ENCODE assay signal across 11 cellular contexts in the genomic region with DNA sequence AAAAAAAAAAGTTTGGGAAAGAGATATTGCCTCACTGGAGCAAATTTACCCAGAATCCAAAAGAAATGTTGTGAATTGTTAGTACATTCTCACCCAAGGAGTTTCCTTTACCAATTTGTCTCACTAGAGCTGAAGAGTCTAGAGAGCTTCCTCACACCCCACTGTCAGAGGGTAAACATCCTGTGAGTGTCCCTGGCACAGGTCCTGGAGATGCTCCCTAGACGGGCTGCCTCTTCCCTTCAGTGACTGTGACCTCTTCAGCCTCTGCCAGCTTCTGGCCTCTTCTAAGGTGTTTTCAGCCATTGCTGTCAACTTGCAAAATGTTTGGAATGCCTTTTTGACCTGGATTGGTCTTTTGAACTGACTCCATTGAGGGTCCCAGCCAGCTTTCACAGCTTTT.
DNase-seq lines count a peak whose midpoint lies in the region; ATAC-seq and TF ChIP-seq lines count a peak whose summit lies in the region.
"Had no signal": no experiment of that assay in that cellular context is flagged by ENCODE, and none has a peak within 500 bp of the region (broad histone marks: within the 10 kb centered on the region; RNA-seq: fewer than 3 reads in every experiment).

No MANE protein-coding gene starts in this region.

- TF ChIP-seq CTCF in heart left ventricle (IDR thresholded peaks at IDR 0.05) (no peak), mesothelial cell of epicardium (IDR thresholded peaks at IDR 0.05; ENCODE audit: unreplicated experiment) (no peak)

- WGBS in heart left ventricle, 4 donors: 13 to 25% (median 23%) methylated on average over 1 of the region's 1 CpG
- 54% methylated on average over 1 of the region's 1 CpG for WGBS in urinary bladder

- peaks cover 59% of the 10 kb centered on the region for H3K4me1 Mint-ChIP-seq in activated naive CD8-positive, alpha-beta T cell (ENCODE audit: low read depth)
- H3K4me1 Mint-ChIP-seq in mesothelial cell of epicardium: peaks cover 60% of the 10 kb centered on the region

- H3K36me3 ChIP-seq in heart left ventricle: peaks cover 0 to 60% (median 27%) of the 10 kb centered on the region in 9 donors
- no peaks in the 10 kb centered on the region for H3K36me3 ChIP-seq in urinary bladder (ENCODE audit: insufficient read depth)

- no peaks in the 10 kb centered on the region for H3K9me3 Mint-ChIP-seq in activated naive CD8-positive, alpha-beta T cell (ENCODE audit: low read depth)
- H3K9me3 Mint-ChIP-seq in mesothelial cell of epicardium: no peaks in the 10 kb centered on the region

- no peak overlapping the region for H3K4me3 Mint-ChIP-seq in activated naive CD8-positive, alpha-beta T cell
- no peak overlapping the region for H3K4me3 Mint-ChIP-seq in mesothelial cell of epicardium

- H3K4me1 ChIP-seq in heart left ventricle (peaks cover 4 to 99% (median 76%) of the 10 kb centered on the region in 12 donors), urinary bladder (ENCODE audit: insufficient read depth) (peaks cover 3% of the 10 kb centered on the region)

- H3K9me3 ChIP-seq in heart left ventricle: no peaks in the 10 kb centered on the region

- H3K4me3 ChIP-seq in heart left ventricle: no peak overlapping the region
- H3K4me3 ChIP-seq in urinary bladder (ENCODE audit: low read depth, low read length): no peak overlapping the region

- DNase-seq in heart left ventricle: no peak
- no peak for DNase-seq in left ventricle myocardium superior
- DNase-seq in mesothelial cell of epicardium (ENCODE audit: low spot score in 2 of 2, unreplicated experiment in 2 of 2): no peak
- DNase-seq in SKM-1 treated with dmso at 0.1 percent for 144 hours (lab: John Stamatoyannopoulos, UW; ENCODE audit: unreplicated experiment): no peak
- DNase-seq in globus pallidus (ENCODE audit: low spot score): no peak
- DNase-seq: activated T-cell treated with anti-CD3 and anti-CD28 coated beads, Interleukin-2, amount 50 U/mL, for 48 hours; effector CD4-positive, alpha-beta T cell; SW 1271 had no signal

- H3K27ac ChIP-seq in heart left ventricle (peak overlapping the region in 7 of 12 donors; percentile 6 to 81 (median 37)), urinary bladder (ENCODE audit: low read depth) (peak overlapping the region; percentile 39)

- no peaks in the 10 kb centered on the region for H3K27me3 Mint-ChIP-seq in activated naive CD8-positive, alpha-beta T cell
- H3K27me3 Mint-ChIP-seq in mesothelial cell of epicardium (ENCODE audit: low read depth): no peaks in the 10 kb centered on the region

- peaks cover 41% of the 10 kb centered on the region for H3K36me3 Mint-ChIP-seq in activated naive CD8-positive, alpha-beta T cell
- H3K36me3 Mint-ChIP-seq in mesothelial cell of epicardium: peaks cover 18% of the 10 kb centered on the region

- ATAC-seq in heart left ventricle (no peak), left ventricle myocardium superior (no peak), HG02610 (IDR thresholded peaks at IDR 0.05; ENCODE audit: unreplicated experiment) (no peak)

- no peak for TF ChIP-seq POLR2A in heart left ventricle (IDR thresholded peaks at IDR 0.05)

- H3K27ac Mint-ChIP-seq in activated naive CD8-positive, alpha-beta T cell: peak overlapping the region; percentile 69
- peak overlapping the region; percentile 94 for H3K27ac Mint-ChIP-seq in mesothelial cell of epicardium

- intact Hi-C loops in heart left ventricle (cut with DNase I) (no loop called here), left ventricle myocardium superior (cut with micrococcal nuclease) (no loop called here)

- no peaks in the 10 kb centered on the region for H3K27me3 ChIP-seq in heart left ventricle
